Comparison of ENCODE assay signal across 27 cellular contexts in the genomic region with DNA sequence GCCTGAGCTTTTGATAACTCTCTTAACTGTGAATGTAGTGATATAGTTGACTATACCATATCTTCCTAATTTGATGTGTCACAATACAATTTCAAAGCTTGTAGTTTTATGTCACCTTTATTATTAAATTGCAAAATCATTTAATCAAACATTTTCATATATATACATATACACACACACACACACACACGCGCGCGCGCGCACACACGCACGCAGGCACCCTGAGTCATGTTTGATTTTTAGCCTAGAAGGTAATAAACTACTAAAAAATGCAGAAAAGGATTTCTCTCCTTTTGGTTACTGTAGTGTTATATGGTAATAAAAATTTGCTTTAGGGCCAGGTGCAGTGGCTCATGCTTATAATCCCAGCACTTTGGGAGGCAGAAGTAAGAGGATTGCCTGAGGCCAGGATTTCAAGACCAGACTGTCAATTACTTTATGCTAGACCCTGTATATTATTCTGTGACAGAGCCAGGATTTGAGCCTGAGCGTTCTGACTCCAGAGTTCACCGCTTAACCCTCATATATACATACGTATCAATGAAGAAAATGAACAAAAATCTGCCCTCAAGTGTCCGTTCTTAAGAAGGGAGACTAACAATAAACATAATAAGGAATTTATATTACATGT.
"Had no signal": no experiment of that assay in that cellular context is flagged by ENCODE, and none has a peak within 500 bp of the region (broad histone marks: within the 10 kb centered on the region; RNA-seq: fewer than 3 reads in every experiment).

No MANE protein-coding gene starts in this region.

- H3K27ac Mint-ChIP-seq: dendritic cell treated with granulocyte-macrophage colony-stimulating factor and Interleukin-4, amounts not matched to agents 40 ng/mL and 50 ng/mL, for 4 days; endodermal cell; mesothelial cell of epicardium; naive B cell; natural killer cell treated with Interleukin-12 subunit alpha and Interleukin-12 subunit beta and Interleukin-15 and Interleukin-18, amount 100 ng/mL, for 72 hours; stimulated activated memory B cell treated with anti-CD40 and anti-IgM and Interleukin-4, amounts not matched to agents 10 μg/mL and 1 μg/mL and 100 μg/mL, for 72 hours had no signal

- H3K27ac ChIP-seq: colonic mucosa, epithelial cell of prostate, neutrophil, pancreas, right atrium auricular region, sigmoid colon, thoracic aorta, tibial nerve, upper lobe of left lung had no signal

- DNase-seq: colonic mucosa; effector CD8-positive, alpha-beta T cell; endodermal cell; foreskin fibroblast; gastrocnemius medialis; head of caudate nucleus; mesenchymal stem cell; mucosa of descending colon; naive B cell; pancreas; sigmoid colon; stimulated activated CD4-positive, alpha-beta T cell treated with anti-CD3 and anti-CD28 coated beads, Interleukin-2, amount 100 ng/mL, for 24 hours; stimulated activated CD4-positive, alpha-beta T cell treated with anti-CD3 and anti-CD28 coated beads, Interleukin-4, amount 100 ng/mL, for 4 hours; stimulated activated naive CD8-positive, alpha-beta T cell treated with anti-CD3 and anti-CD28 coated beads, Interleukin-15, Interleukin-2, amounts not matched to agents 100 U/mL and 50 U/mL, for 24 hours had no signal

- H3K27me3 ChIP-seq: colonic mucosa, gastrocnemius medialis, neutrophil, pancreas, right atrium auricular region, sigmoid colon, tibial nerve, upper lobe of left lung had no signal

- H3K36me3 ChIP-seq: colonic mucosa had no signal

- H3K9me3 Mint-ChIP-seq: dendritic cell treated with granulocyte-macrophage colony-stimulating factor and Interleukin-4, amounts not matched to agents 40 ng/mL and 50 ng/mL, for 4 days; endodermal cell; mesothelial cell of epicardium; naive B cell; natural killer cell treated with Interleukin-12 subunit alpha and Interleukin-12 subunit beta and Interleukin-15 and Interleukin-18, amount 100 ng/mL, for 72 hours; neural crest cell; stimulated activated memory B cell treated with anti-CD40 and anti-IgM and Interleukin-4, amounts not matched to agents 10 μg/mL and 1 μg/mL and 100 μg/mL, for 72 hours had no signal

- ATAC-seq: esophagus mucosa; gastrocnemius medialis; mucosa of descending colon; natural killer cell treated with Interleukin-12 subunit alpha and Interleukin-12 subunit beta and Interleukin-15 and Interleukin-18, amount 100 ng/mL, for 72 hours; pancreas; stimulated activated memory B cell treated with anti-CD40 and anti-IgM and Interleukin-4, amounts not matched to agents 10 μg/mL and 1 μg/mL and 100 μg/mL, for 72 hours; stimulated activated naive CD8-positive, alpha-beta T cell treated with anti-CD3 and anti-CD28 coated beads, Interleukin-15, Interleukin-2, amounts not matched to agents 100 U/mL and 50 U/mL, for 24 hours had no signal

- H3K4me3 ChIP-seq: colonic mucosa, gastrocnemius medialis, mucosa of descending colon, pancreas, right atrium auricular region, sigmoid colon, thoracic aorta, tibial nerve, upper lobe of left lung had no signal

- H3K4me3 Mint-ChIP-seq: dendritic cell treated with granulocyte-macrophage colony-stimulating factor and Interleukin-4, amounts not matched to agents 40 ng/mL and 50 ng/mL, for 4 days; endodermal cell; mesothelial cell of epicardium; naive B cell; natural killer cell treated with Interleukin-12 subunit alpha and Interleukin-12 subunit beta and Interleukin-15 and Interleukin-18, amount 100 ng/mL, for 72 hours; neural crest cell; stimulated activated memory B cell treated with anti-CD40 and anti-IgM and Interleukin-4, amounts not matched to agents 10 μg/mL and 1 μg/mL and 100 μg/mL, for 72 hours had no signal

- H3K4me1 ChIP-seq: colonic mucosa, pancreas, sigmoid colon, upper lobe of left lung had no signal

- H3K4me1 Mint-ChIP-seq: endodermal cell; mesothelial cell of epicardium; naive B cell; neural crest cell; stimulated activated memory B cell treated with anti-CD40 and anti-IgM and Interleukin-4, amounts not matched to agents 10 μg/mL and 1 μg/mL and 100 μg/mL, for 72 hours had no signal

- H3K27me3 Mint-ChIP-seq: dendritic cell treated with granulocyte-macrophage colony-stimulating factor and Interleukin-4, amounts not matched to agents 40 ng/mL and 50 ng/mL, for 4 days; naive B cell; natural killer cell treated with Interleukin-12 subunit alpha and Interleukin-12 subunit beta and Interleukin-15 and Interleukin-18, amount 100 ng/mL, for 72 hours; progenitor cell of endocrine pancreas; stimulated activated memory B cell treated with anti-CD40 and anti-IgM and Interleukin-4, amounts not matched to agents 10 μg/mL and 1 μg/mL and 100 μg/mL, for 72 hours had no signal

- H3K9me3 ChIP-seq: colonic mucosa, gastrocnemius medialis, mucosa of descending colon, neutrophil, pancreas, right atrium auricular region, sigmoid colon, thoracic aorta, tibial nerve, upper lobe of left lung had no signal
